ENCODE assay signal across 14 cellular contexts in the genomic region with DNA sequence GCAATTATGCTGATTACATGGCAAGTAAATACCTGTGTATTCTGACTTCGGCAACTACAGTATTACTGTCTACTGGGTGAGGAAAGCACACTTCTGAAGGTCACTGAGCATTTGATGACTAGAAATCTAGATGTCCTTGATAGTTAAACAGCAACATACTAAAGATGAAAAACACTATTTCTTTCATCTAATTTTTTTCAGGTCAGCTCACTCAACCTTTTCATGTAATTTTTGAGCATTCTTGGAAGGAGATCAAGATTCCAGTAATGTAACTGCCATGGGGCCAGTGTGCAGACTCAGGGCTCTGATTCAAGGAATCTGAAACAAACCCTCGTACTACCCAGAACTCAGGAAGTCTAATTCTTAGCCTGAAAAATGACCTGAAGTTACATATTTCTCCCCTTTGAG.
A peak's percentile ranks its signal among the peaks of the same experiment; 100 is the strongest.
DNase-seq lines count a peak whose midpoint lies in the region; ATAC-seq, FAIRE-seq and TF ChIP-seq lines count a peak whose summit lies in the region.
"Had no signal": no experiment of that assay in that cellular context is flagged by ENCODE, and none has a peak within 500 bp of the region (broad histone marks: within the 10 kb centered on the region; RNA-seq: fewer than 3 reads in every experiment).

No MANE protein-coding gene starts in this region.

- peak overlapping the region; percentile 4 for H3K4me3 ChIP-seq in effector memory CD4-positive, alpha-beta T cell (ENCODE audit: insufficient read depth, low read depth, low read length, poor library complexity, severe bottlenecking)
- no peak overlapping the region for H3K4me3 ChIP-seq in small intestine (ENCODE audit: low read depth in 1 of 2, low read length in 2 of 2)
- H3K4me3 ChIP-seq: breast epithelium, GM12878, pancreas had no signal

- H3K4me1 Mint-ChIP-seq in activated T-cell treated with anti-CD3 and anti-CD28 coated beads, Interleukin-2, amount 50 U/mL, for 4 hours (ENCODE audit: low read depth): peaks cover 52% of the 10 kb centered on the region

- H3K27me3 Mint-ChIP-seq in activated T-cell treated with anti-CD3 and anti-CD28 coated beads, Interleukin-2, amount 50 U/mL, for 4 hours (ENCODE audit: low read depth): no peaks in the 10 kb centered on the region

- H3K36me3 ChIP-seq in effector memory CD4-positive, alpha-beta T cell (ENCODE audit: control insufficient read depth, insufficient read depth, low read length): no peaks in the 10 kb centered on the region
- H3K36me3 ChIP-seq in small intestine (ENCODE audit: control insufficient read depth in 2 of 2, insufficient read depth in 2 of 2, low read length in 2 of 2): no peaks in the 10 kb centered on the region
- H3K36me3 ChIP-seq: breast epithelium, pancreas had no signal

- DNase-seq in activated T-cell treated with anti-CD3 and anti-CD28 coated beads, Interleukin-2, amount 50 U/mL, for 4 hours: no peak
- no peak for DNase-seq in activated T-cell treated with anti-CD3 and anti-CD28 coated beads, Interleukin-2, amount 50 U/mL, for 1 hour
- DNase-seq in effector memory CD4-positive, alpha-beta T cell: no peak
- DNase-seq in small intestine (peak; percentile 8), DMS114 treated with DMSO at 0.1 percent for 48 hours (lab: John Stamatoyannopoulos, UW; ENCODE audit: unreplicated experiment) (no peak), NCI-H1092 treated with DMSO at 0.1 percent for 48 hours (lab: John Stamatoyannopoulos, UW) (no peak)
- DNase-seq: NCI-H1694, pancreas had no signal

- peak; percentile 81 to 86 for ATAC-seq in activated T-cell treated with anti-CD3 and anti-CD28 coated beads, Interleukin-2, amount 50 U/mL, for 4 hours
- no peak for ATAC-seq in HG03097 (IDR thresholded peaks at IDR 0.05; ENCODE audit: low FRiP score, unreplicated experiment)
- ATAC-seq: GM12878 had no signal

- H3K27me3 ChIP-seq in effector memory CD4-positive, alpha-beta T cell (replicated peaks; ENCODE audit: control insufficient read depth, insufficient read depth, low read length, poor library complexity, severe bottlenecking): no peaks in the 10 kb centered on the region
- H3K27me3 ChIP-seq in small intestine (ENCODE audit: control insufficient read depth in 2 of 2, insufficient read depth in 2 of 2, low read length in 2 of 2): no peaks in the 10 kb centered on the region
- H3K27me3 ChIP-seq: breast epithelium, pancreas had no signal

- peak overlapping the region; percentile 50 for H3K4me3 Mint-ChIP-seq in activated T-cell treated with anti-CD3 and anti-CD28 coated beads, Interleukin-2, amount 50 U/mL, for 4 hours
- H3K4me3 Mint-ChIP-seq: IgD-negative memory B cell had no signal

- FAIRE-seq in small intestine (lab: Jason Lieb, UNC): no peak
- FAIRE-seq: GM12878, pancreas had no signal

- H3K36me3 Mint-ChIP-seq in activated T-cell treated with anti-CD3 and anti-CD28 coated beads, Interleukin-2, amount 50 U/mL, for 4 hours (ENCODE audit: insufficient read depth): peaks cover 8% of the 10 kb centered on the region

- H3K9me3 ChIP-seq in effector memory CD4-positive, alpha-beta T cell (ENCODE audit: control insufficient read depth, low read length): no peaks in the 10 kb centered on the region
- no peaks in the 10 kb centered on the region for H3K9me3 ChIP-seq in small intestine (ENCODE audit: control insufficient read depth, low read depth)
- H3K9me3 ChIP-seq: pancreas had no signal

- peaks cover 30% of the 10 kb centered on the region for H3K4me1 ChIP-seq in effector memory CD4-positive, alpha-beta T cell (ENCODE audit: control insufficient read depth, insufficient read depth, low read length, poor library complexity, severe bottlenecking)
- H3K4me1 ChIP-seq in small intestine (ENCODE audit: control insufficient read depth in 2 of 2, insufficient read depth in 1 of 2, low read depth in 1 of 2, low read length in 1 of 2): no peaks in the 10 kb centered on the region

- 44 to 56% (median 51%) methylated on average over 2 of the region's 2 CpGs for WGBS in small intestine, 3 donors

- no peak for TF ChIP-seq CTCF in VCaP (conservative IDR thresholded peaks at IDR 0.05)

- peak overlapping the region; percentile 93 for H3K27ac ChIP-seq in VCaP
- H3K27ac ChIP-seq in effector memory CD4-positive, alpha-beta T cell (ENCODE audit: insufficient read depth, low read length, poor library complexity, severe bottlenecking): peak overlapping the region; percentile 50
- no peak overlapping the region for H3K27ac ChIP-seq in small intestine (ENCODE audit: low read depth in 1 of 2, low read length in 1 of 2)
- H3K27ac ChIP-seq: breast epithelium, epithelial cell of prostate, pancreas had no signal

- peaks cover 23% of the 10 kb centered on the region for H3K9me3 Mint-ChIP-seq in activated T-cell treated with anti-CD3 and anti-CD28 coated beads, Interleukin-2, amount 50 U/mL, for 4 hours

Comparison
In these comparisons a context has a peak if more than half of its experiments do, and no peak if none do; other contexts are left out.
1. H3K27ac ChIP-seq: peak in VCaP (single experiment) and effector memory CD4-positive, alpha-beta T cell (single experiment); none in small intestine (0 of 2).